ENCODE assay signal across 23 cellular contexts in genomic region chr9:93415176-93415690, GRCh38.
"Had no signal": no experiment of that assay in that cellular context is flagged by ENCODE, and none has a peak within 500 bp of the region (broad histone marks: within the 10 kb centered on the region; RNA-seq: fewer than 3 reads in every experiment).

No MANE protein-coding gene starts in this region.

- H3K27ac Mint-ChIP-seq: mesothelial cell of epicardium; naive B cell; naive thymus-derived CD8-positive, alpha-beta T cell had no signal

- H3K27ac ChIP-seq: dorsolateral prefrontal cortex, esophagus muscularis mucosa, foreskin keratinocyte, gastrocnemius medialis, heart right ventricle, left lung, lower lobe of right lung had no signal

- DNase-seq: dermis blood vessel endothelial cell; dorsolateral prefrontal cortex; effector CD4-positive, alpha-beta T cell; effector memory CD4-positive, alpha-beta T cell; foreskin keratinocyte; gastrocnemius medialis; glutamatergic neuron; head of caudate nucleus; heart right ventricle; hippocampal formation; left cardiac atrium; left lung; left ventricle myocardium superior; lower lobe of right lung; mesenchymal stem cell; mucosa of descending colon; naive B cell; naive thymus-derived CD8-positive, alpha-beta T cell had no signal

- H3K4me1 ChIP-seq: esophagus muscularis mucosa, foreskin keratinocyte, gastrocnemius medialis, heart right ventricle, left lung, lower lobe of right lung had no signal

- FAIRE-seq: endothelial cell of umbilical vein, islet of Langerhans, keratinocyte had no signal

- H3K4me1 Mint-ChIP-seq: mesothelial cell of epicardium; naive B cell; naive thymus-derived CD8-positive, alpha-beta T cell had no signal

- H3K36me3 ChIP-seq: esophagus muscularis mucosa, gastrocnemius medialis, heart right ventricle, left lung, lower lobe of right lung had no signal

- H3K9me3 ChIP-seq: gastrocnemius medialis had no signal

- ATAC-seq: foreskin keratinocyte; gastrocnemius medialis; heart right ventricle; left cardiac atrium; left lung; left ventricle myocardium superior; lower lobe of right lung; mucosa of descending colon; naive thymus-derived CD8-positive, alpha-beta T cell had no signal

- H3K4me3 Mint-ChIP-seq: mesothelial cell of epicardium; naive B cell; naive thymus-derived CD8-positive, alpha-beta T cell had no signal

- H3K4me3 ChIP-seq: dorsolateral prefrontal cortex, esophagus muscularis mucosa, gastrocnemius medialis, heart right ventricle, left lung, lower lobe of right lung, mucosa of descending colon had no signal

- H3K27me3 ChIP-seq: dorsolateral prefrontal cortex, esophagus muscularis mucosa, gastrocnemius medialis, left lung had no signal
